29 cellular contexts compared by ENCODE assay signal in genomic region chr12:33265037-33265436, GRCh38.
"Had no signal": no experiment of that assay in that cellular context is flagged by ENCODE, and none has a peak within 500 bp of the region (broad histone marks: within the 10 kb centered on the region; RNA-seq: fewer than 3 reads in every experiment).

No MANE protein-coding gene starts in this region.

- H3K9me3 ChIP-seq: heart left ventricle, neutrophil, right lobe of liver, tibial nerve had no signal

- H3K4me1 ChIP-seq: heart left ventricle, right lobe of liver had no signal

- FAIRE-seq: astrocyte, endothelial cell of umbilical vein, islet of Langerhans had no signal

- H3K36me3 Mint-ChIP-seq: naive thymus-derived CD4-positive, alpha-beta T cell had no signal

- H3K36me3 ChIP-seq: brain microvascular endothelial cell, heart left ventricle, neutrophil, right lobe of liver, tibial nerve had no signal

- DNase-seq: activated B cell treated with CpG ODN at 0.5 μM for 24 hours; activated CD8-positive, alpha-beta T cell treated with anti-CD3 and anti-CD28 coated beads, Interleukin-2, amount 10 ng/mL, durations not matched to agents 7 days and 5 days; activated effector memory CD4-positive, alpha-beta T cell treated with Interleukin-2 at 50 U/mL for 16 hours; activated naive CD4-positive, alpha-beta T cell treated with anti-CD3 and anti-CD28 coated beads, Interleukin-2, amount 50 U/mL, for 16 hours; activated T-cell treated with anti-CD3 and anti-CD28 coated beads for 4 hours; amniotic stem cell; brain microvascular endothelial cell; caudate nucleus; foreskin fibroblast; heart left ventricle; hypothalamus; left cardiac atrium; left ventricle myocardium superior; mammary epithelial cell; naive thymus-derived CD4-positive, alpha-beta T cell; right lobe of liver; stimulated activated CD4-positive, alpha-beta T cell treated with anti-CD3 and anti-CD28 coated beads, Interleukin-2, amount 100 ng/mL, for 48 hours; stimulated activated naive CD4-positive, alpha-beta T cell treated with Interleukin-2 at 50 U/mL for 16 hours; T-helper 17 cell; T1000 had no signal

- H3K4me3 Mint-ChIP-seq: activated B cell treated with CpG ODN at 0.5 μM for 24 hours; activated CD8-positive, alpha-beta T cell treated with anti-CD3 and anti-CD28 coated beads, Interleukin-2, amount 10 ng/mL, durations not matched to agents 7 days and 5 days; mesothelial cell of epicardium; naive thymus-derived CD4-positive, alpha-beta T cell; T-helper 17 cell had no signal

- H3K4me3 ChIP-seq: heart left ventricle, right lobe of liver, tibial nerve had no signal

- H3K27me3 Mint-ChIP-seq: activated B cell treated with CpG ODN at 0.5 μM for 24 hours, progenitor cell of endocrine pancreas, T-helper 17 cell had no signal

- H3K27ac ChIP-seq: brain microvascular endothelial cell, heart left ventricle, neutrophil, right lobe of liver had no signal

- H3K27ac Mint-ChIP-seq: activated B cell treated with CpG ODN at 0.5 μM for 24 hours; activated CD8-positive, alpha-beta T cell treated with anti-CD3 and anti-CD28 coated beads, Interleukin-2, amount 10 ng/mL, durations not matched to agents 7 days and 5 days; naive thymus-derived CD4-positive, alpha-beta T cell; progenitor cell of endocrine pancreas; T-helper 17 cell had no signal

- H3K27me3 ChIP-seq: brain microvascular endothelial cell, heart left ventricle, neutrophil, right lobe of liver, tibial nerve had no signal

- ATAC-seq: activated CD8-positive, alpha-beta T cell treated with anti-CD3 and anti-CD28 coated beads, Interleukin-2, amount 10 ng/mL, durations not matched to agents 7 days and 5 days; esophagus mucosa; heart left ventricle; left cardiac atrium; left ventricle myocardium superior; naive thymus-derived CD4-positive, alpha-beta T cell; right lobe of liver; SK-N-SH treated with all-trans-retinoic acid at 6 μM for 48 hours; T-helper 17 cell had no signal

- H3K4me1 Mint-ChIP-seq: activated B cell treated with CpG ODN at 0.5 μM for 24 hours; naive thymus-derived CD4-positive, alpha-beta T cell; T-helper 17 cell had no signal
